Comparison of ENCODE assay signal across 17 cellular contexts in the genomic region with DNA sequence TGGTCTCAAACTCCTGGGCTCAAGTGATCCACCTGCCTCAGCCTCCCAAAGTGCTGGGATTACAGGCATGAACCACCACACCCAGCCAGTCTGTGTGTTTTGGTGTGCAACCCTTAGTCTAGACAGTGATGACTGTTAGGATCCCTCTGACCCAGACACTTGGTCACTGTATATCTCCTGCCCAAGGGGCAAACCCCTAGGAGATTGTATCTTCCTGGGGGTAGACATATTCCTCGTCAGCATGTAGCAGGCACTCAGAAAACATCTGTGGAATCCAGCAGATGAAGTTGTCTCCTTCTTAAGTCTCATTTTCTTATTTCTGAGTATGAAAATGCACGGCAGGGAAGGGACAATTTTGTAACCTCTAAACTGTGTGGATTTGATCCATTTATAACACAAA.
"Had no signal": no experiment of that assay in that cellular context is flagged by ENCODE, and none has a peak within 500 bp of the region (broad histone marks: within the 10 kb centered on the region; RNA-seq: fewer than 3 reads in every experiment).

No MANE protein-coding gene starts in this region.

- H3K27ac Mint-ChIP-seq: activated naive CD4-positive, alpha-beta T cell treated with anti-CD3 and anti-CD28 coated beads, Interleukin-2, amount 50 U/mL, for 72 hours; progenitor cell of endocrine pancreas; stimulated activated effector memory CD8-positive, alpha-beta T cell treated with anti-CD3 and anti-CD28 coated beads, Interleukin-12 subunit alpha, Interleukin-12 subunit beta, amount 100 ng/mL, for 72 hours had no signal

- ATAC-seq: activated CD4-positive, CD25-positive, alpha-beta regulatory T cell treated with anti-CD3 and anti-CD28 coated beads, Interleukin-2, amount 50 U/mL, for 24 hours; activated naive CD4-positive, alpha-beta T cell treated with anti-CD3 and anti-CD28 coated beads, Interleukin-2, amount 50 U/mL, for 72 hours; stimulated activated effector memory CD8-positive, alpha-beta T cell treated with anti-CD3 and anti-CD28 coated beads, Interleukin-12 subunit alpha, Interleukin-12 subunit beta, amount 100 ng/mL, for 72 hours had no signal

- H3K4me1 Mint-ChIP-seq: stimulated activated effector memory CD8-positive, alpha-beta T cell treated with anti-CD3 and anti-CD28 coated beads, Interleukin-12 subunit alpha, Interleukin-12 subunit beta, amount 100 ng/mL, for 72 hours had no signal

- H3K4me3 ChIP-seq: SK-N-MC, smooth muscle cell had no signal

- H3K9me3 ChIP-seq: stomach had no signal

- H3K36me3 Mint-ChIP-seq: stimulated activated effector memory CD8-positive, alpha-beta T cell treated with anti-CD3 and anti-CD28 coated beads, Interleukin-12 subunit alpha, Interleukin-12 subunit beta, amount 100 ng/mL, for 72 hours had no signal

- H3K4me3 Mint-ChIP-seq: stimulated activated effector memory CD8-positive, alpha-beta T cell treated with anti-CD3 and anti-CD28 coated beads, Interleukin-12 subunit alpha, Interleukin-12 subunit beta, amount 100 ng/mL, for 72 hours had no signal

- H3K36me3 ChIP-seq: stomach had no signal

- H3K4me2 ChIP-seq: smooth muscle cell had no signal

- H3K27ac ChIP-seq: SK-N-MC, stomach had no signal

- DNase-seq: activated CD4-positive, alpha-beta T cell treated with anti-CD3 and anti-CD28 coated beads, Interleukin-2, amount 50 U/mL, for 1 hour; activated CD8-positive, alpha-beta memory T cell treated with anti-CD3 and anti-CD28 coated beads, Interleukin-2, amount 50 U/mL, for 48 hours; activated effector memory CD4-positive, alpha-beta T cell treated with anti-CD3 and anti-CD28 coated beads, Interleukin-2, amount 50 U/mL, for 16 hours; activated T-cell treated with anti-CD3 and anti-CD28 coated beads, Interleukin-2, amount 50 U/mL, for 48 hours; effector CD4-positive, alpha-beta T cell; midbrain; right cardiac atrium; stimulated activated CD4-positive, alpha-beta T cell treated with anti-CD3 and anti-CD28 coated beads, Interleukin-4, amount 100 ng/mL, for 1 hour; stomach; T-helper 1 cell; T1000 had no signal

- H3K27me3 ChIP-seq: stomach had no signal
